Comparison of ENCODE assay signal across 38 cellular contexts in the genomic region with DNA sequence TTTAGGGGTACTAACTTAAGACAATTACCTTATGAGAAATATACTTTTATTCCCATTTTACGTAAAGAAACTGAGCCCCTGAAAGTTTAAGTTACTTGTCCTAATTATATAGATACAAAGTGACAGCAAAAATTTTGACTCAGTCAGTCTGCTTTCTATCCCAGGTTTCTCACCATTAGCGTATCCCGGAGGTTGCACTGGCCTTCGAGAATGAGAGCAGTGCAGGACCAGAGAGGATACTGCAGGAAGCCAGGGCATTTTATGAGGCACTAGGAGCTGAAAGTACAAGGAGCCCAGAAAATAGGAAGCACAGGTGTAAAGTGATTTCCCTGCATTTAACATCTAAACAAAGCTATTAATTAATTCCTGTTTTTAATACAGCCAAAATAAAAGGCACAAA. TPM values are rescaled to one million over a fixed set of nuclear protein-coding genes. Genes with fewer than 3 reads are reported as not detected.
"Had no signal": no experiment of that assay in that cellular context is flagged by ENCODE, and none has a peak within 500 bp of the region (broad histone marks: within the 10 kb centered on the region; RNA-seq: fewer than 3 reads in every experiment).

No MANE protein-coding gene starts in this region.

- H3K27me3 ChIP-seq: adrenal gland, ascending aorta, body of pancreas, brain microvascular endothelial cell, breast epithelium, cardiac muscle cell had no signal

- H3K27ac ChIP-seq: adrenal gland, ascending aorta, body of pancreas, brain microvascular endothelial cell, breast epithelium, cardiac muscle cell had no signal

- H3K27ac Mint-ChIP-seq: activated naive CD4-positive, alpha-beta T cell treated with anti-CD3 and anti-CD28 coated beads for 36 hours; activated naive CD4-positive, alpha-beta T cell treated with anti-CD3 and anti-CD28 coated beads, Interleukin-2, amount 10 ng/mL, durations not matched to agents 7 days and 5 days; activated naive CD4-positive, alpha-beta T cell treated with anti-CD3 and anti-CD28 coated beads, Interleukin-2, amount 50 U/mL, for 24 hours; activated naive CD4-positive, alpha-beta T cell treated with anti-CD3 and anti-CD28 coated beads, Interleukin-2, amount 50 U/mL, for 72 hours; activated naive CD8-positive, alpha-beta T cell; activated naive CD8-positive, alpha-beta T cell treated with anti-CD3 and anti-CD28 coated beads for 36 hours; activated naive CD8-positive, alpha-beta T cell treated with anti-CD3 and anti-CD28 coated beads, Interleukin-2, amount 10 ng/mL, durations not matched to agents 7 days and 5 days; activated naive CD8-positive, alpha-beta T cell treated with anti-CD3 and anti-CD28 coated beads, Interleukin-2, amount 50 U/mL, for 24 hours; activated T-cell treated with anti-CD3 and anti-CD28 coated beads, Interleukin-2, amount 50 U/mL, for 24 hours; activated T-cell treated with anti-CD3 and anti-CD28 coated beads, Interleukin-2, amount 50 U/mL, for 72 hours; activated T-helper 1 cell treated with anti-CD3 and anti-CD28 coated beads, Interleukin-12 subunit alpha, Interleukin-12 subunit beta, Interleukin-2, Interleukin-4 antibody, amounts not matched to agents 30 ng/mL and 10 ng/mL and 1 ng/mL, durations not matched to agents 14 hours and 24 hours and 36 hours; activated T-helper 17 cell treated with anti-CD3 and anti-CD28 coated beads, Interleukin-2, amount 50 U/mL, for 72 hours; activated T-helper 2 cell treated with anti-CD3 and anti-CD28 coated beads, Interferon-gamma antibody, Interleukin-2, Interleukin-4, amounts not matched to agents 10 μg/mL and 5 μg/mL and 100 μg/mL, durations not matched to agents 14 hours and 24 hours and 36 hours; brain had no signal

- H3K36me3 Mint-ChIP-seq: activated naive CD4-positive, alpha-beta T cell treated with anti-CD3 and anti-CD28 coated beads, Interleukin-2, amount 10 ng/mL, durations not matched to agents 7 days and 5 days; activated naive CD4-positive, alpha-beta T cell treated with anti-CD3 and anti-CD28 coated beads, Interleukin-2, amount 50 U/mL, for 24 hours; activated naive CD4-positive, alpha-beta T cell treated with anti-CD3 and anti-CD28 coated beads, Interleukin-2, amount 50 U/mL, for 72 hours; activated naive CD8-positive, alpha-beta T cell; activated naive CD8-positive, alpha-beta T cell treated with anti-CD3 and anti-CD28 coated beads for 36 hours; activated naive CD8-positive, alpha-beta T cell treated with anti-CD3 and anti-CD28 coated beads, Interleukin-2, amount 10 ng/mL, durations not matched to agents 7 days and 5 days; brain had no signal

- H3K27me3 Mint-ChIP-seq: activated naive CD4-positive, alpha-beta T cell treated with anti-CD3 and anti-CD28 coated beads, Interleukin-2, amount 10 ng/mL, durations not matched to agents 7 days and 5 days; activated naive CD4-positive, alpha-beta T cell treated with anti-CD3 and anti-CD28 coated beads, Interleukin-2, amount 50 U/mL, for 24 hours; activated naive CD8-positive, alpha-beta T cell treated with anti-CD3 and anti-CD28 coated beads for 36 hours; activated naive CD8-positive, alpha-beta T cell treated with anti-CD3 and anti-CD28 coated beads, Interleukin-2, amount 10 ng/mL, durations not matched to agents 7 days and 5 days; activated naive CD8-positive, alpha-beta T cell treated with anti-CD3 and anti-CD28 coated beads, Interleukin-2, amount 50 U/mL, for 24 hours; activated T-cell treated with anti-CD3 and anti-CD28 coated beads, Interleukin-2, amount 50 U/mL, for 24 hours; central memory CD8-positive, alpha-beta T cell had no signal

- ATAC-seq: activated naive CD4-positive, alpha-beta T cell treated with anti-CD3 and anti-CD28 coated beads, Interleukin-2, amount 50 U/mL, for 72 hours; activated naive CD8-positive, alpha-beta T cell treated with anti-CD3 and anti-CD28 coated beads, Interleukin-2, amount 50 U/mL, for 24 hours; activated T-cell treated with anti-CD3 and anti-CD28 coated beads, Interleukin-2, amount 50 U/mL, for 4 hours; activated T-cell treated with anti-CD3 and anti-CD28 coated beads, Interleukin-2, amount 50 U/mL, for 72 hours; activated T-helper 17 cell treated with anti-CD3 and anti-CD28 coated beads, Interleukin-2, amount 50 U/mL, for 72 hours; body of pancreas had no signal

- H3K9me3 Mint-ChIP-seq: activated naive CD4-positive, alpha-beta T cell treated with anti-CD3 and anti-CD28 coated beads for 36 hours; activated naive CD4-positive, alpha-beta T cell treated with anti-CD3 and anti-CD28 coated beads, Interleukin-2, amount 10 ng/mL, durations not matched to agents 7 days and 5 days; activated naive CD4-positive, alpha-beta T cell treated with anti-CD3 and anti-CD28 coated beads, Interleukin-2, amount 50 U/mL, for 24 hours; activated naive CD4-positive, alpha-beta T cell treated with anti-CD3 and anti-CD28 coated beads, Interleukin-2, amount 50 U/mL, for 72 hours; activated naive CD8-positive, alpha-beta T cell treated with anti-CD3 and anti-CD28 coated beads for 36 hours; activated naive CD8-positive, alpha-beta T cell treated with anti-CD3 and anti-CD28 coated beads, Interleukin-2, amount 10 ng/mL, durations not matched to agents 7 days and 5 days; activated naive CD8-positive, alpha-beta T cell treated with anti-CD3 and anti-CD28 coated beads, Interleukin-2, amount 50 U/mL, for 24 hours; activated T-cell treated with anti-CD3 and anti-CD28 coated beads, Interleukin-2, amount 50 U/mL, for 24 hours; activated T-cell treated with anti-CD3 and anti-CD28 coated beads, Interleukin-2, amount 50 U/mL, for 4 hours; activated T-helper 1 cell treated with anti-CD3 and anti-CD28 coated beads, Interleukin-12 subunit alpha, Interleukin-12 subunit beta, Interleukin-2, Interleukin-4 antibody, amounts not matched to agents 30 ng/mL and 10 ng/mL and 1 ng/mL, durations not matched to agents 14 hours and 24 hours and 36 hours; activated T-helper 17 cell treated with anti-CD3 and anti-CD28 coated beads, Interleukin-2, amount 50 U/mL, for 72 hours; activated T-helper 2 cell treated with anti-CD3 and anti-CD28 coated beads, Interferon-gamma antibody, Interleukin-2, Interleukin-4, amounts not matched to agents 10 μg/mL and 5 μg/mL and 100 μg/mL, durations not matched to agents 14 hours and 24 hours and 36 hours; brain had no signal

- H3K4me1 Mint-ChIP-seq: activated naive CD4-positive, alpha-beta T cell treated with anti-CD3 and anti-CD28 coated beads, Interleukin-2, amount 10 ng/mL, durations not matched to agents 7 days and 5 days; activated naive CD4-positive, alpha-beta T cell treated with anti-CD3 and anti-CD28 coated beads, Interleukin-2, amount 50 U/mL, for 24 hours; activated naive CD8-positive, alpha-beta T cell treated with anti-CD3 and anti-CD28 coated beads for 36 hours; activated naive CD8-positive, alpha-beta T cell treated with anti-CD3 and anti-CD28 coated beads, Interleukin-2, amount 10 ng/mL, durations not matched to agents 7 days and 5 days; activated naive CD8-positive, alpha-beta T cell treated with anti-CD3 and anti-CD28 coated beads, Interleukin-2, amount 50 U/mL, for 24 hours; activated T-helper 17 cell treated with anti-CD3 and anti-CD28 coated beads, Interleukin-2, amount 50 U/mL, for 72 hours; brain; central memory CD8-positive, alpha-beta T cell had no signal

- H3K4me3 ChIP-seq: adrenal gland, ascending aorta, body of pancreas, breast epithelium, cardiac muscle cell had no signal

- H3K4me3 Mint-ChIP-seq: activated naive CD4-positive, alpha-beta T cell treated with anti-CD3 and anti-CD28 coated beads for 36 hours; activated naive CD4-positive, alpha-beta T cell treated with anti-CD3 and anti-CD28 coated beads, Interleukin-2, amount 10 ng/mL, durations not matched to agents 7 days and 5 days; activated naive CD4-positive, alpha-beta T cell treated with anti-CD3 and anti-CD28 coated beads, Interleukin-2, amount 50 U/mL, for 24 hours; activated naive CD8-positive, alpha-beta T cell; activated naive CD8-positive, alpha-beta T cell treated with anti-CD3 and anti-CD28 coated beads for 36 hours; activated naive CD8-positive, alpha-beta T cell treated with anti-CD3 and anti-CD28 coated beads, Interleukin-2, amount 10 ng/mL, durations not matched to agents 7 days and 5 days; activated naive CD8-positive, alpha-beta T cell treated with anti-CD3 and anti-CD28 coated beads, Interleukin-2, amount 50 U/mL, for 24 hours; activated T-cell treated with anti-CD3 and anti-CD28 coated beads, Interleukin-2, amount 50 U/mL, for 24 hours; activated T-cell treated with anti-CD3 and anti-CD28 coated beads, Interleukin-2, amount 50 U/mL, for 4 hours; activated T-cell treated with anti-CD3 and anti-CD28 coated beads, Interleukin-2, amount 50 U/mL, for 72 hours; activated T-helper 1 cell treated with anti-CD3 and anti-CD28 coated beads, Interleukin-12 subunit alpha, Interleukin-12 subunit beta, Interleukin-2, Interleukin-4 antibody, amounts not matched to agents 30 ng/mL and 10 ng/mL and 1 ng/mL, durations not matched to agents 14 hours and 24 hours and 36 hours; activated T-helper 17 cell treated with anti-CD3 and anti-CD28 coated beads, Interleukin-2, amount 50 U/mL, for 72 hours; brain; central memory CD8-positive, alpha-beta T cell had no signal

- DNase-seq: activated effector memory CD4-positive, alpha-beta T cell treated with anti-CD3 and anti-CD28 coated beads, Interleukin-2, amount 50 U/mL, for 16 hours; activated effector memory CD4-positive, alpha-beta T cell treated with Interleukin-2 at 50 U/mL for 16 hours; activated gamma-delta T cell; activated gamma-delta T cell treated with Interleukin-2 at 50 U/mL for 16 hours; activated naive CD4-positive, alpha-beta T cell; activated naive CD4-positive, alpha-beta T cell treated with anti-CD3 and anti-CD28 coated beads for 36 hours; activated naive CD4-positive, alpha-beta T cell treated with anti-CD3 and anti-CD28 coated beads, Interleukin-2, amount 10 ng/mL, durations not matched to agents 7 days and 5 days; activated naive CD4-positive, alpha-beta T cell treated with anti-CD3 and anti-CD28 coated beads, Interleukin-2, amount 50 U/mL, for 16 hours; activated naive CD4-positive, alpha-beta T cell treated with Interleukin-2 at 50 U/mL for 16 hours; activated naive CD8-positive, alpha-beta T cell treated with anti-CD3 and anti-CD28 coated beads for 36 hours; activated naive CD8-positive, alpha-beta T cell treated with anti-CD3 and anti-CD28 coated beads, Interleukin-2, amount 10 ng/mL, durations not matched to agents 7 days and 5 days; activated naive CD8-positive, alpha-beta T cell treated with anti-CD3 and anti-CD28 coated beads, Interleukin-2, amount 50 U/mL, for 24 hours; activated T-cell treated with anti-CD3 and anti-CD28 coated beads, Interleukin-2, amount 50 U/mL, for 1 hour; activated T-cell treated with anti-CD3 and anti-CD28 coated beads, Interleukin-2, amount 50 U/mL, for 24 hours; activated T-cell treated with anti-CD3 and anti-CD28 coated beads, Interleukin-2, amount 50 U/mL, for 4 hours; activated T-cell treated with anti-CD3 and anti-CD28 coated beads, Interleukin-2, amount 50 U/mL, for 48 hours; activated T-cell treated with anti-CD3 and anti-CD28 coated beads, Interleukin-2, amount 50 U/mL, for 72 hours; adrenal gland; amniotic stem cell; amygdala; anterior cingulate cortex; aorta; body of pancreas; brain microvascular endothelial cell; central memory CD4-positive, alpha-beta T cell had no signal

- H3K4me1 ChIP-seq: adrenal gland, ascending aorta, body of pancreas, breast epithelium had no signal

- H3K36me3 ChIP-seq: adrenal gland, ascending aorta, brain microvascular endothelial cell, breast epithelium, cardiac muscle cell had no signal

RNA-seq across cellular contexts. Expression of a gene that starts 55.4 kb away (rescaled TPM):
- total RNA-seq: activated naive CD4-positive, alpha-beta T cell treated with anti-CD3 and anti-CD28 coated beads for 36 hours; activated naive CD4-positive, alpha-beta T cell treated with anti-CD3 and anti-CD28 coated beads, Interleukin-2, amount 50 U/mL, for 72 hours; activated naive CD8-positive, alpha-beta T cell treated with anti-CD3 and anti-CD28 coated beads for 36 hours; activated naive CD8-positive, alpha-beta T cell treated with anti-CD3 and anti-CD28 coated beads, Interleukin-2, amount 10 ng/mL, durations not matched to agents 7 days and 5 days; activated T-cell treated with anti-CD3 and anti-CD28 coated beads, Interleukin-2, amount 50 U/mL, for 4 hours; activated T-cell treated with anti-CD3 and anti-CD28 coated beads, Interleukin-2, amount 50 U/mL, for 72 hours; activated T-helper 1 cell treated with anti-CD3 and anti-CD28 coated beads, Interleukin-12 subunit alpha, Interleukin-12 subunit beta, Interleukin-2, Interleukin-4 antibody, amounts not matched to agents 30 ng/mL and 10 ng/mL and 1 ng/mL, durations not matched to agents 14 hours and 24 hours and 36 hours; activated T-helper 17 cell treated with anti-CD3 and anti-CD28 coated beads, Interleukin-2, amount 50 U/mL, for 72 hours; activated T-helper 2 cell treated with anti-CD3 and anti-CD28 coated beads, Interferon-gamma antibody, Interleukin-2, Interleukin-4, amounts not matched to agents 10 μg/mL and 5 μg/mL and 100 μg/mL, durations not matched to agents 14 hours and 24 hours and 36 hours; ascending aorta; bronchial epithelial cell; chondrocyte had no signal
